ENCODE assay signal across 1 cellular context in the genomic region with DNA sequence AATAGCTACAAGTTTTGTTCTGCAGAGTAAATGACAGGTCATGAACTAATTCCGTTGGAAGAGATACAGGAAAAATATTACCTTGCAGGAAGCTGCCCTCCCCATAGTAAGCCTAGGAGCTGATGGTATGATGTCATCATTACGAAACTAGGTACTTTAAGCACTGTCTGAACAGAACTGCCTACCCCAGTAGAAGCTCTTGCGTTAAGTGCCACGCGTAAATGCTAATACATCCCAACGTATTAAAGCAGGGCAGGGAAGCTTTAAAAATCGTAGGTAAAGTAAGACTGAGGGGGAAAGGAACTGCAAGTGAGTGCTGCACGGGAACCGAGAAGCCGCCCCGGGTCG.
TF ChIP-seq lines count a peak whose summit lies in the region.

No MANE protein-coding gene starts in this region.

TF ChIP-seq in SK-N-SH treated with all-trans-retinoic acid at 6 μM for 48 hours, 23 proteins besides CTCF, POLR2A, EP300 and RAD21:
- TF ChIP-seq PATZ1 (CRISPR knock-in tag; IDR thresholded peaks at IDR 0.05; ENCODE audit: borderline replicate concordance): no peak
- no peak for TF ChIP-seq OSR1 (CRISPR knock-in tag; IDR thresholded peaks at IDR 0.05)
- no peak for TF ChIP-seq TCF4 (CRISPR knock-in tag; IDR thresholded peaks at IDR 0.05; ENCODE audit: borderline replicate concordance)
- TF ChIP-seq ESRRG (CRISPR knock-in tag; IDR thresholded peaks at IDR 0.05): no peak
